Comparison of ENCODE assay signal across 19 cellular contexts in genomic region chr1:116409751-116410182, GRCh38. TPM values are rescaled to one million over a fixed set of nuclear protein-coding genes. Genes with fewer than 3 reads are reported as not detected.
DNase-seq lines count a peak whose midpoint lies in the region; ATAC-seq and TF ChIP-seq lines count a peak whose summit lies in the region.
"Had no signal": no experiment of that assay in that cellular context is flagged by ENCODE, and none has a peak within 500 bp of the region (broad histone marks: within the 10 kb centered on the region; RNA-seq: fewer than 3 reads in every experiment).

No MANE protein-coding gene starts in this region.

- H3K4me3 ChIP-seq in HEK293 (ENCODE audit: low read depth, low read length) (no peak overlapping the region), prostate gland (no peak overlapping the region)
- H3K4me3 ChIP-seq: adrenal gland, coronary artery, lung, Peyer's patch, skin epidermis, upper lobe of right lung had no signal

- H3K4me1 ChIP-seq in HEK293 (ENCODE audit: control insufficient read depth, insufficient read depth, low read length) = no peaks in the 10 kb centered on the region
- no peaks in the 10 kb centered on the region for H3K4me1 ChIP-seq in prostate gland (replicated peaks)
- H3K4me1 ChIP-seq: adrenal gland, upper lobe of right lung had no signal

- no peaks in the 10 kb centered on the region for H3K27me3 ChIP-seq in prostate gland (replicated peaks; ENCODE audit: insufficient read depth)
- H3K27me3 ChIP-seq: adrenal gland, Peyer's patch, upper lobe of right lung had no signal

- no peak for ATAC-seq in activated T-helper 17 cell treated with anti-CD3 and anti-CD28 coated beads, Interleukin-2, amount 50 U/mL, for 72 hours (replicated peaks)
- ATAC-seq: activated T-cell treated with anti-CD3 and anti-CD28 coated beads, Interleukin-2, amount 50 U/mL, for 4 hours; upper lobe of right lung had no signal

- WGBS in prostate gland = 56% methylated on average over 8 of the region's 8 CpGs

- H3K27me3 Mint-ChIP-seq in activated T-helper 17 cell treated with anti-CD3 and anti-CD28 coated beads, Interleukin-2, amount 50 U/mL, for 72 hours = no peaks in the 10 kb centered on the region

- no peak overlapping the region for H3K4me3 Mint-ChIP-seq in activated T-helper 17 cell treated with anti-CD3 and anti-CD28 coated beads, Interleukin-2, amount 50 U/mL, for 72 hours
- H3K4me3 Mint-ChIP-seq: activated T-cell treated with anti-CD3 and anti-CD28 coated beads, Interleukin-2, amount 50 U/mL, for 4 hours; T-helper 1 cell treated with Interleukin-12 subunit alpha and Interleukin-12 subunit beta and Interleukin-4 antibody, amounts not matched to agents 30 μg/mL and 1 μg/mL, for 36 hours had no signal

- H3K27ac Mint-ChIP-seq in activated T-helper 17 cell treated with anti-CD3 and anti-CD28 coated beads, Interleukin-2, amount 50 U/mL, for 72 hours = peak overlapping the region; percentile 74
- H3K27ac Mint-ChIP-seq: T-helper 1 cell treated with Interleukin-12 subunit alpha and Interleukin-12 subunit beta and Interleukin-4 antibody, amounts not matched to agents 30 μg/mL and 1 μg/mL, for 36 hours had no signal

- H3K9me3 ChIP-seq in HEK293 (ENCODE audit: control insufficient read depth, insufficient read depth, low read depth, low read length) (no peaks in the 10 kb centered on the region), prostate gland (no peaks in the 10 kb centered on the region)
- H3K9me3 ChIP-seq: adrenal gland, Peyer's patch, upper lobe of right lung had no signal

- no peak for TF ChIP-seq POLR2A in prostate gland (IDR thresholded peaks at IDR 0.05)

- H3K27ac ChIP-seq in HEK293 (ENCODE audit: extremely low read depth, low read depth, low read length) (no peak overlapping the region), prostate gland (peak overlapping the region in 1 of 2 donors; percentile 20)
- H3K27ac ChIP-seq: coronary artery, upper lobe of right lung had no signal

- H3K36me3 Mint-ChIP-seq in activated T-helper 17 cell treated with anti-CD3 and anti-CD28 coated beads, Interleukin-2, amount 50 U/mL, for 72 hours (ENCODE audit: low read depth) = peaks cover 35% of the 10 kb centered on the region

- intact Hi-C loops in head of caudate nucleus (cut with DNase I) = no loop called here
- intact Hi-C loops in prostate gland (cut with DNase I) = no loop called here

- H3K9me3 Mint-ChIP-seq in activated T-helper 17 cell treated with anti-CD3 and anti-CD28 coated beads, Interleukin-2, amount 50 U/mL, for 72 hours = no peaks in the 10 kb centered on the region
- H3K9me3 Mint-ChIP-seq: activated T-cell treated with anti-CD3 and anti-CD28 coated beads, Interleukin-2, amount 50 U/mL, for 4 hours; T-helper 1 cell treated with Interleukin-12 subunit alpha and Interleukin-12 subunit beta and Interleukin-4 antibody, amounts not matched to agents 30 μg/mL and 1 μg/mL, for 36 hours had no signal

- peaks cover 4% of the 10 kb centered on the region for H3K4me1 Mint-ChIP-seq in activated T-helper 17 cell treated with anti-CD3 and anti-CD28 coated beads, Interleukin-2, amount 50 U/mL, for 72 hours

- POLR2A ChIA-PET in HEK293 (lab: Yijun Ruan, JAX) = no interaction called here

- H3K36me3 ChIP-seq in HEK293 (ENCODE audit: control insufficient read depth in 2 of 2, insufficient read depth in 1 of 2, low read length in 2 of 2) (peaks cover 0 to 43% of the 10 kb centered on the region in 2 experiments; a peak in 1 of 3 replicates), prostate gland (no peaks in the 10 kb centered on the region)

- DNase-seq in head of caudate nucleus = peak; percentile 38 to 93 (median 66)
- DNase-seq in prostate gland (ENCODE audit: low spot score) = peak; percentile 36
- no peak for DNase-seq in AG08396 (ENCODE audit: low spot score)
- no peak for DNase-seq in SHP77 treated with DMSO at 0.1 percent for 48 hours (lab: John Stamatoyannopoulos, UW)
- no peak for DNase-seq in NCI-H2029 (lab: John Stamatoyannopoulos, UW)
- DNase-seq in SK-N-DZ (ENCODE audit: low spot score) = no peak
- DNase-seq: activated CD4-positive, alpha-beta T cell treated with anti-CD3 and anti-CD28 coated beads for 48 hours; activated T-cell treated with anti-CD3 and anti-CD28 coated beads, Interleukin-2, amount 50 U/mL, for 4 hours; NCI-H2081 treated with DMSO at 0.1 percent for 48 hours; NCI-H748 treated with DMSO at 0.1 percent for 48 hours; Peyer's patch; upper lobe of right lung had no signal

- CTCF ChIA-PET in HEK293 (lab: Yijun Ruan, JAX) = interaction anchor here (0.6 to 1.9 kb wide), 4 partner anchors 12 to 271 kb away, joined by 3 to 8 read pairs (median 5); no protein-coding TSS in a partner anchor

- TF ChIP-seq CTCF in HEK293 (tag by site-specific recombination; IDR thresholded peaks at IDR 0.05) (no peak), prostate gland (IDR thresholded peaks at IDR 0.05) (no peak)

TF ChIP-seq in HEK293, 187 proteins besides CTCF, POLR2A, EP300 and RAD21 (continues in another document):
- TF ChIP-seq KLF8 (tag by site-specific recombination; IDR thresholded peaks at IDR 0.05) (no peak), ZBTB17 (tag by site-specific recombination; IDR thresholded peaks at IDR 0.05) (peak; percentile 39; the same call in 1 of the 2 replicates), ZBTB44 (tag by site-specific recombination; IDR thresholded peaks at IDR 0.05) (0 out of 2 replicates have a peak, but pooled peaks have one; percentile 26), ZNF629 (tag by site-specific recombination; IDR thresholded peaks at IDR 0.05) (peak; percentile 67), ZNF658 (tag by site-specific recombination; IDR thresholded peaks at IDR 0.05) (no peak), ZNF133 (tag by site-specific recombination; IDR thresholded peaks at IDR 0.05) (no peak), GLIS1 (tag by site-specific recombination; IDR thresholded peaks at IDR 0.05) (peak; percentile 91), ZNF707 (tag by site-specific recombination; IDR thresholded peaks at IDR 0.05) (no peak)
- TF ChIP-seq, protein P1, sequence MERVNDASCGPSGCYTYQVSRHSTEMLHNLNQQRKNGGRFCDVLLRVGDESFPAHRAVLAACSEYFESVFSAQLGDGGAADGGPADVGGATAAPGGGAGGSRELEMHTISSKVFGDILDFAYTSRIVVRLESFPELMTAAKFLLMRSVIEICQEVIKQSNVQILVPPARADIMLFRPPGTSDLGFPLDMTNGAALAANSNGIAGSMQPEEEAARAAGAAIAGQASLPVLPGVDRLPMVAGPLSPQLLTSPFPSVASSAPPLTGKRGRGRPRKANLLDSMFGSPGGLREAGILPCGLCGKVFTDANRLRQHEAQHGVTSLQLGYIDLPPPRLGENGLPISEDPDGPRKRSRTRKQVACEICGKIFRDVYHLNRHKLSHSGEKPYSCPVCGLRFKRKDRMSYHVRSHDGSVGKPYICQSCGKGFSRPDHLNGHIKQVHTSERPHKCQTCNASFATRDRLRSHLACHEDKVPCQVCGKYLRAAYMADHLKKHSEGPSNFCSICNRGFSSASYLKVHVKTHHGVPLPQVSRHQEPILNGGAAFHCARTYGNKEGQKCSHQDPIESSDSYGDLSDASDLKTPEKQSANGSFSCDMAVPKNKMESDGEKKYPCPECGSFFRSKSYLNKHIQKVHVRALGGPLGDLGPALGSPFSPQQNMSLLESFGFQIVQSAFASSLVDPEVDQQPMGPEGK (tag by site-specific recombination; IDR thresholded peaks at IDR 0.05) = no peak
- TF ChIP-seq, protein P2, sequence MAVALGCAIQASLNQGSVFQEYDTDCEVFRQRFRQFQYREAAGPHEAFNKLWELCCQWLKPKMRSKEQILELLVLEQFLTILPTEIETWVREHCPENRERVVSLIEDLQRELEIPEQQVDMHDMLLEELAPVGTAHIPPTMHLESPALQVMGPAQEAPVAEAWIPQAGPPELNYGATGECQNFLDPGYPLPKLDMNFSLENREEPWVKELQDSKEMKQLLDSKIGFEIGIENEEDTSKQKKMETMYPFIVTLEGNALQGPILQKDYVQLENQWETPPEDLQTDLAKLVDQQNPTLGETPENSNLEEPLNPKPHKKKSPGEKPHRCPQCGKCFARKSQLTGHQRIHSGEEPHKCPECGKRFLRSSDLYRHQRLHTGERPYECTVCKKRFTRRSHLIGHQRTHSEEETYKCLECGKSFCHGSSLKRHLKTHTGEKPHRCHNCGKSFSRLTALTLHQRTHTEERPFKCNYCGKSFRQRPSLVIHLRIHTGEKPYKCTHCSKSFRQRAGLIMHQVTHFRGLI (tag by site-specific recombination; IDR thresholded peaks at IDR 0.05) = no peak
- TF ChIP-seq, protein P3, sequence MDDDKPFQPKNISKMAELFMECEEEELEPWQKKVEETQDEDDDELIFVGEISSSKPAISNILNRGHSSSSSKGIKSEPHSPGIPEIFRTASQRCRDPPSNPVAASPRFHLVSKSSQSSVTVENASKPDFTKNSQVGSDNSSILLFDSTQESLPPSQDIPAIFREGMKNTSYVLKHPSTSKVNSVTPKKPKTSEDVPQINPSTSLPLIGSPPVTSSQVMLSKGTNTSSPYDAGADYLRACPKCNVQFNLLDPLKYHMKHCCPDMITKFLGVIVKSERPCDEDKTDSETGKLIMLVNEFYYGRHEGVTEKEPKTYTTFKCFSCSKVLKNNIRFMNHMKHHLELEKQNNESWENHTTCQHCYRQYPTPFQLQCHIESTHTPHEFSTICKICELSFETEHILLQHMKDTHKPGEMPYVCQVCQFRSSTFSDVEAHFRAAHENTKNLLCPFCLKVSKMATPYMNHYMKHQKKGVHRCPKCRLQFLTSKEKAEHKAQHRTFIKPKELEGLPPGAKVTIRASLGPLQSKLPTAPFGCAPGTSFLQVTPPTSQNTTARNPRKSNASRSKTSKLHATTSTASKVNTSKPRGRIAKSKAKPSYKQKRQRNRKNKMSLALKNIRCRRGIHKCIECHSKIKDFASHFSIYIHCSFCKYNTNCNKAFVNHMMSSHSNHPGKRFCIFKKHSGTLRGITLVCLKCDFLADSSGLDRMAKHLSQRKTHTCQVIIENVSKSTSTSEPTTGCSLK (tag by site-specific recombination; IDR thresholded peaks at IDR 0.05) = no peak

RNA-seq across cellular contexts. Expression of gene ATP1A1, which starts 36.7 kb away (rescaled TPM):
- 100 to 1,000 TPM; 206 to 244 TPM for total RNA-seq in activated T-helper 17 cell treated with anti-CD3 and anti-CD28 coated beads, Interleukin-2, amount 50 U/mL, for 72 hours
- 100 to 1,000 TPM; 365 to 536 TPM for total RNA-seq in prostate gland
- polyA plus RNA-seq in SK-N-DZ (2014; cell fraction: cytosol; rRNA removed) = 60.5 and 73.8 TPM in 2 replicates
- 64.6 and 149 TPM in 2 replicates for polyA plus RNA-seq in SK-N-DZ (2014; cell fraction: nucleus; rRNA removed)

Comparison
In these comparisons a context has a peak if more than half of its experiments do, and no peak if none do; other contexts are left out.
1. DNase-seq: peak in head of caudate nucleus (42 of 42) and prostate gland (single experiment); none in AG08396 (single experiment), SHP77 treated with DMSO at 0.1 percent for 48 hours (single experiment), NCI-H2029 (single experiment) and SK-N-DZ (single experiment).